ENCODE assay signal across 14 cellular contexts in genomic region chrX:152902502-152902820, GRCh38.
"Had no signal": no experiment of that assay in that cellular context is flagged by ENCODE, and none has a peak within 500 bp of the region (broad histone marks: within the 10 kb centered on the region; RNA-seq: fewer than 3 reads in every experiment).

No MANE protein-coding gene starts in this region.

- H3K9me3 Mint-ChIP-seq: dendritic cell treated with granulocyte-macrophage colony-stimulating factor and Interleukin-4, amounts not matched to agents 40 ng/mL and 50 ng/mL, for 4 days; naive thymus-derived CD4-positive, alpha-beta T cell; neural crest cell had no signal

- H3K36me3 Mint-ChIP-seq: naive thymus-derived CD4-positive, alpha-beta T cell had no signal

- DNase-seq: foreskin melanocyte; head of caudate nucleus; left colon; left ventricle myocardium superior; naive thymus-derived CD4-positive, alpha-beta T cell; ovary; sigmoid colon; stimulated activated CD4-positive, alpha-beta T cell treated with anti-CD3 and anti-CD28 coated beads, Interleukin-2, amount 100 ng/mL, for 48 hours; stimulated activated naive CD4-positive, alpha-beta T cell treated with Interleukin-2 at 50 U/mL for 16 hours; thyroid gland; upper lobe of left lung; uterus had no signal

- ATAC-seq: left colon; left ventricle myocardium superior; naive thymus-derived CD4-positive, alpha-beta T cell had no signal

- H3K27ac Mint-ChIP-seq: dendritic cell treated with granulocyte-macrophage colony-stimulating factor and Interleukin-4, amounts not matched to agents 40 ng/mL and 50 ng/mL, for 4 days; naive thymus-derived CD4-positive, alpha-beta T cell had no signal

- H3K4me3 Mint-ChIP-seq: dendritic cell treated with granulocyte-macrophage colony-stimulating factor and Interleukin-4, amounts not matched to agents 40 ng/mL and 50 ng/mL, for 4 days; naive thymus-derived CD4-positive, alpha-beta T cell; neural crest cell had no signal

- H3K4me1 Mint-ChIP-seq: naive thymus-derived CD4-positive, alpha-beta T cell had no signal
